Comparison of ENCODE assay signal across 8 cellular contexts in the genomic region with DNA sequence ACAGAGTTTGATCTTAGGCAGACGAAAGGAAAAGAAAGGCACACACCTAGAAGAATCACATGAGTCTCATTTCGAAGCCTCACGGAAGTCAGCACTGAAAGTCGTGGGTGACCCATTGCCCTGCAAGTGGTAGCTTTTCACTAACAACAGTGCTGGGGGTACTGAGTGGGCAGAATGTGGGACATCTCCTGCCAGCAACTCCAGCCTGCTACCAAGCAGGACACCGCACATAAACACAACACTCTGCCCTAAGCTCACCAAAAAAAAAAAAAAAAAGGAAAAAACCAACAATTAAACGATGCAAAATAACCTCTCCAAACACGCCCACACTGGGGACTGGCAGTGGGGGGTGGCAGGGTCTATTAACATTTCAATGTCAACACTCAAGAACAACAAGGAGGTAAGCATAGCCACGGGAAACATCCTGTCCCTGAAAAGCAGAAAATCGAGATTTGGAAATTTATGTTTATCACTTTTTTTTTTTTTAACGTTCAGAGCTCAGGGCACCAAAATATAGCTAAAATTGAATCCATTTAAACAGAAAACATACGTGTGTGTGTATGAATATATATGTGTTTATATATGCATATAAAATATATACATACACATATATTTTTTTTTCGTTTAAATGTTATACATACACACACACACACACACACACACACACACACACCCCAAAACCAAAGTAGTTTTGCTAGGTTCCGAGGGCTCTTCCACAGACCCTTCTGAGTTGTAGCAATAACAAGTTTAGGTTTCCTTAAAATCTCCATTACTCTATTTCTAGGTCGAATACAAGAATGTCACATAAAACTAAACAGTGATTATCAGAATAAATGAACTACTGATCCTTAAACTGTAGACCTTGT. TPM values are rescaled to one million over a fixed set of nuclear protein-coding genes. Genes with fewer than 3 reads are reported as not detected.
A peak's percentile ranks its signal among the peaks of the same experiment; 100 is the strongest.
DNase-seq lines count a peak whose midpoint lies in the region; ATAC-seq, FAIRE-seq and TF ChIP-seq lines count a peak whose summit lies in the region.

No MANE protein-coding gene starts in this region.

- in situ Hi-C loops in GM12878 (cut with MboI) = no loop called here

- H3K27me3 Mint-ChIP-seq in stimulated activated naive B cell treated with anti-CD40 and anti-IgM and Interleukin-4, amounts not matched to agents 10 μg/mL and 1 μg/mL and 100 μg/mL, for 72 hours = no peaks in the 10 kb centered on the region

- TF ChIP-seq CTCF in heart right ventricle (IDR thresholded peaks at IDR 0.05) (no peak), GM12878 (IDR thresholded peaks at IDR 0.05 in 2 of 3, conservative IDR thresholded peaks at IDR 0.05 in 1 of 3; ENCODE audit: control insufficient read depth in 2 of 3, extremely low read depth in 1 of 3, insufficient read depth in 1 of 3, low read depth in 3 of 3, low read length in 3 of 3) (no peak)

- ATAC-seq in heart right ventricle (no peak), GM12878 (peak; percentile 56), GM18858 (IDR thresholded peaks at IDR 0.05; ENCODE audit: unreplicated experiment) (no peak)
- no peak for ATAC-seq in stimulated activated naive B cell treated with anti-CD40 and anti-IgM and Interleukin-4, amounts not matched to agents 10 μg/mL and 1 μg/mL and 100 μg/mL, for 72 hours (replicated peaks)

- 0 out of 2 replicates have a peak, but pooled peaks have one; percentile 23 for TF ChIP-seq POLR2A in GM12878 (IDR thresholded peaks at IDR 0.05; ENCODE audit: low read depth, low read length)

- H3K9ac ChIP-seq in GM12878 (ENCODE audit: control insufficient read depth, insufficient read depth, low read length) = peak overlapping the region; percentile 98

- H3K4me3 ChIP-seq in heart right ventricle (peak overlapping the region; percentile 85 to 97 (median 92)), GM12878 (peak overlapping the region; percentile 100)

- H3K79me2 ChIP-seq in GM12878 (ENCODE audit: control insufficient read depth, insufficient read depth, low read length) = peaks cover 84% of the 10 kb centered on the region

- peak overlapping the region; percentile 89 for H3K4me2 ChIP-seq in GM12878 (ENCODE audit: control insufficient read depth, insufficient read depth)

- peaks cover 7 to 14% of the 10 kb centered on the region in 2 donors for H3K36me3 Mint-ChIP-seq in stimulated activated naive B cell treated with anti-CD40 and anti-IgM and Interleukin-4, amounts not matched to agents 10 μg/mL and 1 μg/mL and 100 μg/mL, for 72 hours

- FAIRE-seq in GM12878 (lab: Jason Lieb, UNC) = peak; percentile 99

- no peaks in the 10 kb centered on the region for H3K36me3 ChIP-seq in heart right ventricle
- no peaks in the 10 kb centered on the region for H3K36me3 ChIP-seq in GM12878 (ENCODE audit: control insufficient read depth in 2 of 2, insufficient read depth in 2 of 2, low read length in 1 of 2)

- H3K27ac ChIP-seq in heart right ventricle (peak overlapping the region; percentile 96 to 99 (median 98)), GM12878 (ENCODE audit: control insufficient read depth, insufficient read depth) (peak overlapping the region; percentile 97)

- WGBS in heart right ventricle, 2 donors = 12 to 13% methylated on average over 14 of the region's 14 CpGs
- WGBS in GM12878 (ENCODE audit: insufficient coverage, insufficient replicate concordance, low lambda C conversion rate, missing lambda C conversion rate) = 12% methylated on average over 13 of the region's 14 CpGs

- H3K4me3 Mint-ChIP-seq in stimulated activated naive B cell treated with anti-CD40 and anti-IgM and Interleukin-4, amounts not matched to agents 10 μg/mL and 1 μg/mL and 100 μg/mL, for 72 hours = peak overlapping the region; percentile 90 to 96

- SMC1A ChIA-PET in GM12878 (lab: Charles Lee; ENCODE audit: uncharacterized antibody, unreplicated experiment) = interaction anchor here (0.6 to 1.5 kb wide), 6 partner anchors 9 to 269 kb away, joined by 3 to 6 read pairs (median 3); no protein-coding TSS in a partner anchor

- CTCF ChIA-PET in GM12878 (lab: Yijun Ruan, JAX) = interaction anchor here (0.6 to 1.9 kb wide), 7 partner anchors 13 to 689 kb away, joined by 3 to 6 read pairs (median 3); no protein-coding TSS in a partner anchor

- H3K9me3 ChIP-seq in heart right ventricle (no peaks in the 10 kb centered on the region), GM12878 (replicated peaks; ENCODE audit: control insufficient read depth, insufficient read depth, low read length) (no peaks in the 10 kb centered on the region)

- H3K27me3 ChIP-seq in heart right ventricle = no peaks in the 10 kb centered on the region
- H3K27me3 ChIP-seq in GM12878 (replicated peaks in 1 of 2; ENCODE audit: control insufficient read depth in 2 of 2, insufficient read depth in 2 of 2, low read length in 1 of 2) = no peaks in the 10 kb centered on the region

- intact Hi-C loops in heart right ventricle (cut with DNase I) = loop anchor here in 1 of 10 donors (10.0 kb wide), 1 partner anchor 71 kb away; a partner anchor contains a TSS
- intact Hi-C loops in cardiac septum (cut with DNase I) = no loop called here
- intact Hi-C loops in GM12878 (cut with micrococcal nuclease; ENCODE audit: unreplicated experiment) = no loop called here

- peaks cover 24 to 47% of the 10 kb centered on the region in 2 donors for H3K4me1 Mint-ChIP-seq in stimulated activated naive B cell treated with anti-CD40 and anti-IgM and Interleukin-4, amounts not matched to agents 10 μg/mL and 1 μg/mL and 100 μg/mL, for 72 hours

- no peaks in the 10 kb centered on the region for H4K20me1 ChIP-seq in GM12878 (ENCODE audit: control insufficient read depth, insufficient read depth)

- BruUV-seq in GM12878 (replicated peaks; lab: Mats Ljungman, UMichigan) = no TSS peak

- POLR2A ChIA-PET in GM12878 (lab: Charles Lee) = interaction anchor here (0.5 to 1.3 kb wide), 14 partner anchors 9 to 372 kb away, joined by 3 to 8 read pairs (median 3); no protein-coding TSS in a partner anchor

- no peak for TF ChIP-seq EP300 in GM12878 (IDR thresholded peaks at IDR 0.05; ENCODE audit: borderline replicate concordance in 1 of 2, control insufficient read depth in 1 of 2, low read depth in 2 of 2, low read length in 2 of 2)

- H3K4me1 ChIP-seq in heart right ventricle (peaks cover 0 to 42% (median 28%) of the 10 kb centered on the region in 9 donors), GM12878 (ENCODE audit: control insufficient read depth, insufficient read depth, low read length) (peaks cover 13% of the 10 kb centered on the region)

- DNase-seq in heart right ventricle (no peak), cardiac septum (ENCODE audit: low spot score) (no peak), NCI-H526 treated with DMSO at 0.1 percent for 48 hours (lab: John Stamatoyannopoulos, UW) (peak; percentile 23), GM12878 (ENCODE audit: low read depth, low spot score) (peak; percentile 27), kidney tubule cell (ENCODE audit: low spot score) (peak; percentile 34), SK-N-DZ (ENCODE audit: low spot score) (no peak)
- no peak for DNase-seq in stimulated activated naive B cell treated with anti-CD40 and anti-IgM and Interleukin-4, amounts not matched to agents 10 μg/mL and 1 μg/mL and 100 μg/mL, for 72 hours

- no peak for TF ChIP-seq RAD21 in GM12878 (IDR thresholded peaks at IDR 0.05; ENCODE audit: insufficient read depth, low read depth, low read length)

- H3K9me3 Mint-ChIP-seq in stimulated activated naive B cell treated with anti-CD40 and anti-IgM and Interleukin-4, amounts not matched to agents 10 μg/mL and 1 μg/mL and 100 μg/mL, for 72 hours = no peaks in the 10 kb centered on the region

- RAD21 ChIA-PET in GM12878 (lab: Charles Lee; ENCODE audit: unreplicated experiment) = interaction anchor here (0.6 to 1.6 kb wide), 7 partner anchors 9 to 380 kb away, joined by 3 to 4 read pairs (median 3); a partner anchor contains a TSS

- peak overlapping the region; percentile 92 for H3K27ac Mint-ChIP-seq in stimulated activated naive B cell treated with anti-CD40 and anti-IgM and Interleukin-4, amounts not matched to agents 10 μg/mL and 1 μg/mL and 100 μg/mL, for 72 hours

- peak overlapping the region; percentile 72 for H2AFZ ChIP-seq in GM12878 (ENCODE audit: control insufficient read depth, low read depth, low read length)

RNA-seq across cellular contexts. Expression of a gene that starts 2.1 kb away (rescaled TPM):
- total RNA-seq in heart right ventricle (10 to 100 TPM; 12.5 to 26.3 (median 16.4) TPM), cardiac septum (20.8 TPM), GM12878 (2014; rRNA removed) (6.3 and 7.9 TPM in 2 replicates), GM12878 (2014; rRNA removed; fragmentation: Illumina TruSeq; extraction: Trizol) (6.5 and 7.2 TPM in 2 replicates), GM12878 (2021) (15.3 and 16.3 TPM in 2 replicates)
- polyA plus RNA-seq in heart right ventricle (1 to 10 TPM; 1.1 to 3.7 TPM), GM12878 (2011; rRNA removed) (8.1 and 10.5 TPM in 2 replicates), GM12878 (2014; fragmentation: Illumina TruSeq; extraction: Trizol) (3.9 and 4.9 TPM in 2 replicates), GM12878 (2014; fragmentation: Nextera tagmentation; extraction: Ambion mirVana) (1 to 10 TPM in 1 of 2 experiments, under 1 TPM in 1; 0.73 to 1.9 TPM), GM12878 (2014; rRNA removed) (3.1 and 3.2 TPM in 2 replicates), GM12878 (2016; fragmentation: Nextera tagmentation; extraction: Ambion mirVana) (1 to 10 TPM; 4.5 to 4.8 TPM)
- total RNA-seq in GM12878 (2013; cell fraction: nucleolus; rRNA removed) = 44.6 and 48.4 TPM in 2 replicates
- polyA plus RNA-seq in GM12878 (2011; ENCODE audit: low read depth) = 2.3 TPM
- 4.8 and 5.4 TPM in 2 replicates for polyA plus RNA-seq in GM12878 (2011; cell fraction: cytosol; rRNA removed)
- 10.1 and 10.6 TPM in 2 replicates for polyA plus RNA-seq in GM12878 (2011; cell fraction: nucleus; rRNA removed)
- polyA plus RNA-seq in GM12878 (2012) = 3.3 and 4.1 TPM in 2 replicates
- polyA minus RNA-seq in GM12878 (2011; rRNA and poly(A)+ RNA removed) = 45.5 and 48.5 TPM in 2 replicates
- 12.4 and 15.3 TPM in 2 replicates for polyA minus RNA-seq in GM12878 (2011; cell fraction: cytosol; rRNA and poly(A)+ RNA removed)
- polyA minus RNA-seq in GM12878 (2011; cell fraction: nucleus; rRNA and poly(A)+ RNA removed) = 15.7 and 21.5 TPM in 2 replicates
- polyA plus RNA-seq in SK-N-DZ (2014; cell fraction: cytosol; rRNA removed) = 2.6 and 3.0 TPM in 2 replicates
- 3.8 and 5.7 TPM in 2 replicates for polyA plus RNA-seq in SK-N-DZ (2014; cell fraction: nucleus; rRNA removed)

Comparison
In these comparisons a context has a peak if more than half of its experiments do, and no peak if none do; other contexts are left out.
1. DNase-seq: peak in NCI-H526 treated with DMSO at 0.1 percent for 48 hours (single experiment), GM12878 (single experiment) and kidney tubule cell (single experiment); none in heart right ventricle (0 of 2), cardiac septum (single experiment), stimulated activated naive B cell treated with anti-CD40 and anti-IgM and Interleukin-4, amounts not matched to agents 10 μg/mL and 1 μg/mL and 100 μg/mL, for 72 hours (single experiment) and SK-N-DZ (single experiment).